In the genomic region with DNA sequence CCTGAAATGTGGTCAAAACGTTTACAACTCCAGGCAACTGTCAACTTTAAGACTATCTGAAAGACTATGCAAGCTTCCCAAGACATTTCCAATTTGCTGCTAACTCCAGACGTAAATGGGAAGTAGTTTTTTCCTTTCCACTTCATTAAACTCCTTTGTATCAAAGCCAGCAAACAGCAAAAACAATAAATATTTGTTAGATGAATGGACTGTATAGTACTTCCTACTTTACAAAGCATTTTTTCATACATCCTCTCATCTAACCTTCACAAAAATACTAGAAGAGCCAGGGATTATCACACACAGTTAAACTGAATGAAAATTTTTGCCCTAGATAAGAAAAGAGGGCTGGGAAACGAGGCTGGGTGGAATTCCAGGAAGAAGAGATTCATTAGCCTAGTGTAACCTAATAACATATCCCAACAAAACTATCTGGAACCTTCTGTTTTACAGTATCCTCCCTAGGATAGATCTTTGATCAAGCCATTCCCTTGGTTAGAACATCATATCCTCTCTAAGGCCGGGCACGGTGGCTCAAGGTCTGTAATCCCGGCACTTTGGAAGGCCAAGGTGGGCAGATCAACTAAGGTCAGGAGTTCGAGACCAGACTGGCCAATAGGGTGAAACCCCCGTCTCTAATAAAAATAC, we compare ENCODE assay signal across 9 cellular contexts. TPM values are rescaled to one million over a fixed set of nuclear protein-coding genes. Genes with fewer than 3 reads are reported as not detected.
DNase-seq lines count a peak whose midpoint lies in the region; ATAC-seq, FAIRE-seq and TF ChIP-seq lines count a peak whose summit lies in the region.
"Had no signal": no experiment of that assay in that cellular context is flagged by ENCODE, and none has a peak within 500 bp of the region (broad histone marks: within the 10 kb centered on the region; RNA-seq: fewer than 3 reads in every experiment).

No MANE protein-coding gene starts in this region.

- peaks cover 75% of the 10 kb centered on the region for H3K4me1 Mint-ChIP-seq in activated naive CD8-positive, alpha-beta T cell (ENCODE audit: low read depth)
- H3K4me1 Mint-ChIP-seq in activated naive CD8-positive, alpha-beta T cell treated with anti-CD3 and anti-CD28 coated beads, Interleukin-2, amount 50 U/mL, for 24 hours: peaks cover 75% of the 10 kb centered on the region
- peaks cover 47% of the 10 kb centered on the region for H3K4me1 Mint-ChIP-seq in activated T-helper 17 cell treated with anti-CD3 and anti-CD28 coated beads, Interleukin-2, amount 50 U/mL, for 72 hours

- no peak overlapping the region for H2BK5ac ChIP-seq in mesendoderm (ENCODE audit: low read length)

- H3K4me3 ChIP-seq in keratinocyte (ENCODE audit: control insufficient read depth in 2 of 3, extremely low read depth in 1 of 3, insufficient read depth in 2 of 3, low read depth in 1 of 3, low read length in 3 of 3) (no peak overlapping the region), upper lobe of left lung (no peak overlapping the region), mesendoderm (ENCODE audit: low read length) (no peak overlapping the region)
- H3K4me3 ChIP-seq: lung had no signal

- no peaks in the 10 kb centered on the region for H3K4me1 ChIP-seq in keratinocyte (ENCODE audit: control insufficient read depth, extremely low read depth, insufficient read depth, low read length)
- H3K4me1 ChIP-seq in upper lobe of left lung: peaks cover 43 to 78% (median 46%) of the 10 kb centered on the region in 4 donors
- no peaks in the 10 kb centered on the region for H3K4me1 ChIP-seq in mesendoderm (ENCODE audit: control insufficient read depth, low read depth, low read length)

- no peak overlapping the region for H3K18ac ChIP-seq in mesendoderm (ENCODE audit: low read length)

- DNase-seq in activated naive CD8-positive, alpha-beta T cell treated with anti-CD3 and anti-CD28 coated beads, Interleukin-2, amount 50 U/mL, for 24 hours: no peak
- no peak for DNase-seq in keratinocyte (ENCODE audit: low read depth, low spot score)
- no peak for DNase-seq in upper lobe of left lung
- no peak for DNase-seq in epidermal melanocyte (ENCODE audit: insufficient read length, low spot score)
- no peak for DNase-seq in mesendoderm

- no peak overlapping the region for H3K56ac ChIP-seq in mesendoderm (ENCODE audit: low read length)

- WGBS in upper lobe of left lung, 2 donors: 51 to 59% methylated on average over 8 of the region's 8 CpGs
- no CpG with 5 or more reads among the region's 8 CpGs for WGBS in mesendoderm (ENCODE audit: extremely low coverage, insufficient coverage, low lambda C conversion rate)

- no peaks in the 10 kb centered on the region for H3K27me3 ChIP-seq in keratinocyte (ENCODE audit: control insufficient read depth, extremely low read depth, insufficient read depth, low read length)
- H3K27me3 ChIP-seq in upper lobe of left lung: no peaks in the 10 kb centered on the region
- H3K27me3 ChIP-seq in mesendoderm (ENCODE audit: insufficient read depth, low read length, poor library complexity): no peaks in the 10 kb centered on the region

- H2BK120ac ChIP-seq in mesendoderm (ENCODE audit: low read depth, low read length): no peak overlapping the region

- H3K4me2 ChIP-seq in keratinocyte (ENCODE audit: control insufficient read depth, extremely low read depth, insufficient read depth, low read depth, low read length) (no peak overlapping the region), mesendoderm (ENCODE audit: low read length) (no peak overlapping the region)

- H3K9ac ChIP-seq in keratinocyte (ENCODE audit: control insufficient read depth, extremely low read depth, insufficient read depth, low read length) (no peak overlapping the region), mesendoderm (ENCODE audit: low read length) (no peak overlapping the region)

- H2BK15ac ChIP-seq in mesendoderm (replicated peaks; ENCODE audit: low read depth): no peak overlapping the region

- no peak overlapping the region for H2AK5ac ChIP-seq in mesendoderm (ENCODE audit: low read length)

- no peak overlapping the region for H3K4ac ChIP-seq in mesendoderm (ENCODE audit: low read depth, low read length)

- ATAC-seq in activated naive CD8-positive, alpha-beta T cell treated with anti-CD3 and anti-CD28 coated beads, Interleukin-2, amount 50 U/mL, for 24 hours: no peak
- ATAC-seq in activated T-helper 17 cell treated with anti-CD3 and anti-CD28 coated beads, Interleukin-2, amount 50 U/mL, for 72 hours (replicated peaks): no peak
- ATAC-seq in upper lobe of left lung (ENCODE audit: low FRiP score in 2 of 2): no peak
- ATAC-seq in HG03520 (IDR thresholded peaks at IDR 0.05; ENCODE audit: unreplicated experiment): no peak

- H3K27me3 Mint-ChIP-seq in activated naive CD8-positive, alpha-beta T cell: no peaks in the 10 kb centered on the region
- H3K27me3 Mint-ChIP-seq in activated naive CD8-positive, alpha-beta T cell treated with anti-CD3 and anti-CD28 coated beads, Interleukin-2, amount 50 U/mL, for 24 hours: no peaks in the 10 kb centered on the region
- H3K27me3 Mint-ChIP-seq in activated T-helper 17 cell treated with anti-CD3 and anti-CD28 coated beads, Interleukin-2, amount 50 U/mL, for 72 hours: no peaks in the 10 kb centered on the region

- peaks cover 2% of the 10 kb centered on the region for H3K36me3 Mint-ChIP-seq in activated naive CD8-positive, alpha-beta T cell
- peaks cover 38% of the 10 kb centered on the region for H3K36me3 Mint-ChIP-seq in activated naive CD8-positive, alpha-beta T cell treated with anti-CD3 and anti-CD28 coated beads, Interleukin-2, amount 50 U/mL, for 24 hours (ENCODE audit: low read depth)
- peaks cover 87% of the 10 kb centered on the region for H3K36me3 Mint-ChIP-seq in activated T-helper 17 cell treated with anti-CD3 and anti-CD28 coated beads, Interleukin-2, amount 50 U/mL, for 72 hours (ENCODE audit: low read depth)

- H4K8ac ChIP-seq in mesendoderm (ENCODE audit: low read depth, low read length): no peak overlapping the region

- peaks cover 99% of the 10 kb centered on the region for H3K79me2 ChIP-seq in keratinocyte (ENCODE audit: control insufficient read depth, insufficient read depth, low read length)
- H3K79me2 ChIP-seq in mesendoderm (ENCODE audit: control insufficient read depth, insufficient read depth, low read length): peaks cover 79% of the 10 kb centered on the region

- no peak overlapping the region for H4K5ac ChIP-seq in mesendoderm (ENCODE audit: low read length)

- peaks cover 16% of the 10 kb centered on the region for H4K20me1 ChIP-seq in keratinocyte (ENCODE audit: control insufficient read depth, extremely low read depth, insufficient read depth, low read length)

- H3K9me3 ChIP-seq in keratinocyte (ENCODE audit: control insufficient read depth, low read depth, low read length) (no peaks in the 10 kb centered on the region), upper lobe of left lung (no peaks in the 10 kb centered on the region)

- no peak overlapping the region for H3K23ac ChIP-seq in mesendoderm (ENCODE audit: low read length)

- dilution Hi-C loops in keratinocyte (cut with MboI; ENCODE audit: extremely low pct_ligation_motif_present, low sequenced_read_pairs): no loop called here

- no peaks in the 10 kb centered on the region for H3K9me3 Mint-ChIP-seq in activated naive CD8-positive, alpha-beta T cell (ENCODE audit: low read depth)
- no peaks in the 10 kb centered on the region for H3K9me3 Mint-ChIP-seq in activated naive CD8-positive, alpha-beta T cell treated with anti-CD3 and anti-CD28 coated beads, Interleukin-2, amount 50 U/mL, for 24 hours
- H3K9me3 Mint-ChIP-seq in activated T-helper 17 cell treated with anti-CD3 and anti-CD28 coated beads, Interleukin-2, amount 50 U/mL, for 72 hours: no peaks in the 10 kb centered on the region

- no peak overlapping the region for H2AFZ ChIP-seq in keratinocyte (ENCODE audit: control insufficient read depth, low read length)

- TF ChIP-seq EP300 in upper lobe of left lung (IDR thresholded peaks at IDR 0.05): no peak

- TF ChIP-seq POLR2A in upper lobe of left lung (IDR thresholded peaks at IDR 0.05): no peak

- peaks cover 3 to 4% of the 10 kb centered on the region in 2 experiments for H3K36me3 ChIP-seq in keratinocyte (ENCODE audit: control insufficient read depth in 2 of 2, extremely low read depth in 1 of 2, insufficient read depth in 2 of 2, low read length in 2 of 2)
- peaks cover 0 to 28% (median 2%) of the 10 kb centered on the region in 4 donors for H3K36me3 ChIP-seq in upper lobe of left lung
- H3K36me3 ChIP-seq in mesendoderm (ENCODE audit: control insufficient read depth, insufficient read depth, low read length): no peaks in the 10 kb centered on the region

- TF ChIP-seq CTCF in keratinocyte (optimal IDR thresholded peaks at IDR 0.05 in 1 of 3, IDR thresholded peaks at IDR 0.05 in 1 of 3, conservative IDR thresholded peaks at IDR 0.05 in 1 of 3; ENCODE audit: extremely low read depth in 1 of 3, insufficient read depth in 2 of 3, low read length in 3 of 3) (no peak), upper lobe of left lung (IDR thresholded peaks at IDR 0.05) (no peak)

- no peaks in the 10 kb centered on the region for H3K9me1 ChIP-seq in keratinocyte (ENCODE audit: control insufficient read depth, extremely low read depth, insufficient read depth, low read length)

- peak overlapping the region; percentile 10 for H3K4me3 Mint-ChIP-seq in activated naive CD8-positive, alpha-beta T cell
- no peak overlapping the region for H3K4me3 Mint-ChIP-seq in activated naive CD8-positive, alpha-beta T cell treated with anti-CD3 and anti-CD28 coated beads, Interleukin-2, amount 50 U/mL, for 24 hours
- H3K4me3 Mint-ChIP-seq in activated T-helper 17 cell treated with anti-CD3 and anti-CD28 coated beads, Interleukin-2, amount 50 U/mL, for 72 hours: peak overlapping the region; percentile 77

- peak overlapping the region; percentile 59 for H3K27ac Mint-ChIP-seq in activated naive CD8-positive, alpha-beta T cell
- no peak overlapping the region for H3K27ac Mint-ChIP-seq in activated naive CD8-positive, alpha-beta T cell treated with anti-CD3 and anti-CD28 coated beads, Interleukin-2, amount 50 U/mL, for 24 hours
- peak overlapping the region; percentile 95 for H3K27ac Mint-ChIP-seq in activated T-helper 17 cell treated with anti-CD3 and anti-CD28 coated beads, Interleukin-2, amount 50 U/mL, for 72 hours

- H3K79me1 ChIP-seq in mesendoderm (ENCODE audit: low read length): peaks cover 3% of the 10 kb centered on the region

- FAIRE-seq in keratinocyte (lab: Jason Lieb, UNC): peak; percentile 62

- H3K27ac ChIP-seq in keratinocyte (ENCODE audit: control insufficient read depth, insufficient read depth, low read length) (no peak overlapping the region), upper lobe of left lung (peak overlapping the region; percentile 70 to 87 (median 78)), mesendoderm (ENCODE audit: low read depth, low read length) (no peak overlapping the region)

RNA-seq across cellular contexts. Expression of gene NUP98, which starts 10.4 kb away (rescaled TPM):
- total RNA-seq in activated T-helper 17 cell treated with anti-CD3 and anti-CD28 coated beads, Interleukin-2, amount 50 U/mL, for 72 hours: 100 to 1,000 TPM; 126 to 149 TPM
- 66.9 to 93.1 TPM (median 78.9 TPM) in 3 replicates for polyA plus RNA-seq in keratinocyte
- 30.9 TPM for polyA plus RNA-seq in keratinocyte (2011; ENCODE audit: low read depth)
- 70.5 and 86.2 TPM in 2 replicates for polyA plus RNA-seq in keratinocyte (2011; cell fraction: cytosol; rRNA removed)
- polyA plus RNA-seq in keratinocyte (2011; cell fraction: nucleus; rRNA removed): 182 and 231 TPM in 2 replicates
- 40.3 and 50.0 TPM in 2 replicates for polyA plus RNA-seq in keratinocyte (2012; ENCODE audit: low replicate concordance)
- 287 to 351 TPM (median 326 TPM) in 3 replicates for polyA minus RNA-seq in keratinocyte
- 112 TPM for polyA minus RNA-seq in keratinocyte (2011; cell fraction: cytosol; rRNA and poly(A)+ RNA removed)
- polyA minus RNA-seq in keratinocyte (2011; cell fraction: nucleus; rRNA and poly(A)+ RNA removed): 177 and 215 TPM in 2 replicates
- total RNA-seq in upper lobe of left lung: 100 to 1,000 TPM in 2 of 6 donors, 10 to 100 TPM in 4; 66.6 to 127 (median 86.1) TPM
- 72.3 TPM for polyA plus RNA-seq in mesendoderm (2013, experiment 1 of 2)
- polyA plus RNA-seq in mesendoderm (2013, experiment 2 of 2): 72.2 TPM

RNA-seq across cellular contexts. Expression of gene PGAP2, which starts 21.5 kb away (rescaled TPM):
- 10 to 100 TPM; 25.6 to 31.8 TPM for total RNA-seq in activated T-helper 17 cell treated with anti-CD3 and anti-CD28 coated beads, Interleukin-2, amount 50 U/mL, for 72 hours
- polyA plus RNA-seq in keratinocyte: 37.3 to 59.8 TPM (median 46.2 TPM) in 3 replicates
- 12.1 TPM for polyA plus RNA-seq in keratinocyte (2011; ENCODE audit: low read depth)
- 41.8 and 49.9 TPM in 2 replicates for polyA plus RNA-seq in keratinocyte (2011; cell fraction: cytosol; rRNA removed)
- 85.2 and 108 TPM in 2 replicates for polyA plus RNA-seq in keratinocyte (2011; cell fraction: nucleus; rRNA removed)
- polyA plus RNA-seq in keratinocyte (2012; ENCODE audit: low replicate concordance): 30.4 and 55.5 TPM in 2 replicates
- 58.5 to 85.3 TPM (median 81.3 TPM) in 3 replicates for polyA minus RNA-seq in keratinocyte
- 39.9 TPM for polyA minus RNA-seq in keratinocyte (2011; cell fraction: cytosol; rRNA and poly(A)+ RNA removed)
- 23.6 and 23.7 TPM in 2 replicates for polyA minus RNA-seq in keratinocyte (2011; cell fraction: nucleus; rRNA and poly(A)+ RNA removed)
- total RNA-seq in upper lobe of left lung: 100 to 1,000 TPM in 1 of 6 donors, 10 to 100 TPM in 5; 19.5 to 106 (median 25.2) TPM
- polyA plus RNA-seq in mesendoderm (2013, experiment 1 of 2): 55.1 TPM
- 56.2 TPM for polyA plus RNA-seq in mesendoderm (2013, experiment 2 of 2)

RNA-seq across cellular contexts. Expression of gene RHOG, which starts 53.9 kb away (rescaled TPM):
- 100 to 1,000 TPM; 151 to 154 TPM for total RNA-seq in activated T-helper 17 cell treated with anti-CD3 and anti-CD28 coated beads, Interleukin-2, amount 50 U/mL, for 72 hours
- 39.8 to 84.6 TPM (median 67.1 TPM) in 3 replicates for polyA plus RNA-seq in keratinocyte
- 17.7 TPM for polyA plus RNA-seq in keratinocyte (2011; ENCODE audit: low read depth)
- 67.3 and 106 TPM in 2 replicates for polyA plus RNA-seq in keratinocyte (2011; cell fraction: cytosol; rRNA removed)
- 32.3 and 51.6 TPM in 2 replicates for polyA plus RNA-seq in keratinocyte (2011; cell fraction: nucleus; rRNA removed)
- 69.4 and 84.6 TPM in 2 replicates for polyA plus RNA-seq in keratinocyte (2012; ENCODE audit: low replicate concordance)
- 82.3 to 191 TPM (median 136 TPM) in 3 replicates for polyA minus RNA-seq in keratinocyte
- polyA minus RNA-seq in keratinocyte (2011; cell fraction: cytosol; rRNA and poly(A)+ RNA removed): 134 TPM
- polyA minus RNA-seq in keratinocyte (2011; cell fraction: nucleus; rRNA and poly(A)+ RNA removed): 31.6 and 33.4 TPM in 2 replicates
- 100 to 1,000 TPM in 2 of 6 donors, 10 to 100 TPM in 4; 67.0 to 137 (median 85.1) TPM for total RNA-seq in upper lobe of left lung
- polyA plus RNA-seq in mesendoderm (2013, experiment 1 of 2): 38.2 TPM
- polyA plus RNA-seq in mesendoderm (2013, experiment 2 of 2): 34.7 TPM

Comparison
In these comparisons a context has a peak if more than half of its experiments do, and no peak if none do; other contexts are left out.
1. H3K27ac ChIP-seq: peak in upper lobe of left lung (4 of 4); none in keratinocyte (single experiment) and mesendoderm (single experiment).